Comparison of ENCODE assay signal across 1 cellular context in the genomic region with DNA sequence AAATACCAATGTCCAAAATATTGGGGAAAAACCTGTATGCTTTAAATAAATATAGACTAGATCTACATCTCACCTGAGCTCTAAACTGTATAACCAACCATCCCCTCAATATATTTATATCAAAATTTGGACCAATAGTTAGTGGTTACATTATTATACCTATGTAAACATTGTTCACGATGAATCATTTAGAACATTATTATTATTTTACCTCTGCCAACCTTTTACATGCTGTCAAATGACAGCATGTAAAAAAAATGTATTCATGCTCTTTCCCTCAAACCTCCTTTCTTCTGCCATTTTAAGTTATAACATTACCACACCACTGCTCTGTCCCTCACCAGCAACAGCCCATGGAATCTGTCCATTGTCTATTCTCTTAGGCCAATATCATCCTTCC.
TF ChIP-seq lines count a peak whose summit lies in the region.

No MANE protein-coding gene starts in this region.

TF ChIP-seq in GM23338, 12 proteins besides CTCF, POLR2A, EP300 and RAD21 (continued from another document):
- TF ChIP-seq ZNF462 (CRISPR knock-in tag; IDR thresholded peaks at IDR 0.05): no peak
- no peak for TF ChIP-seq EZH2phosphoT487 (IDR thresholded peaks at IDR 0.05; ENCODE audit: unreplicated experiment)
